Comparison of ENCODE assay signal across 7 cellular contexts in genomic region chr16:7025616-7026190, GRCh38.
DNase-seq lines count a peak whose midpoint lies in the region; ATAC-seq and TF ChIP-seq lines count a peak whose summit lies in the region.

No MANE protein-coding gene starts in this region.

- no peak overlapping the region for H3K4me3 ChIP-seq in neural cell (ENCODE audit: low read length)
- no peak overlapping the region for H3K4me3 ChIP-seq in aorta (ENCODE audit: low read length in 2 of 2)

- no peak for ATAC-seq in aorta (ENCODE audit: low FRiP score)
- no peak for ATAC-seq in HG02970 (IDR thresholded peaks at IDR 0.05; ENCODE audit: low FRiP score, unreplicated experiment)

- TF ChIP-seq CTCF in neural cell (IDR thresholded peaks at IDR 0.05; ENCODE audit: poor library complexity, severe bottlenecking), result peak; percentile 84

- WGBS in aorta, 2 donors, result 35% methylated on average over 7 of the region's 7 CpGs

- H3K79me2 ChIP-seq in neural cell (replicated peaks; ENCODE audit: insufficient read depth, low read length), result no peaks in the 10 kb centered on the region

- H3K9me3 ChIP-seq in neural cell (ENCODE audit: low read length), result no peaks in the 10 kb centered on the region
- H3K9me3 ChIP-seq in aorta (ENCODE audit: control insufficient read depth, low read length), result no peaks in the 10 kb centered on the region

- H3K27ac ChIP-seq in neural cell (ENCODE audit: low read length) (no peak overlapping the region), aorta (ENCODE audit: low read depth in 1 of 2, low read length in 2 of 2) (no peak overlapping the region)

- no peaks in the 10 kb centered on the region for H3K4me1 ChIP-seq in aorta (ENCODE audit: control insufficient read depth in 1 of 2, insufficient read depth in 2 of 2, low read length in 2 of 2)

- H3K36me3 ChIP-seq in neural cell (ENCODE audit: insufficient read depth, low read length) (no peaks in the 10 kb centered on the region), aorta (ENCODE audit: control insufficient read depth in 1 of 2, insufficient read depth in 2 of 2, low read length in 1 of 2) (no peaks in the 10 kb centered on the region)

- no peak overlapping the region for H3K4me2 ChIP-seq in neural cell (ENCODE audit: low read length)

- H4K20me1 ChIP-seq in neural cell (ENCODE audit: insufficient read depth), result no peaks in the 10 kb centered on the region

- TF ChIP-seq RAD21 in neural cell (conservative IDR thresholded peaks at IDR 0.05), result peak; percentile 86

- H3K27me3 ChIP-seq in neural cell (ENCODE audit: insufficient read depth, low read depth, low read length) (no peaks in the 10 kb centered on the region), aorta (ENCODE audit: control insufficient read depth in 1 of 2, insufficient read depth in 2 of 2, low read length in 1 of 2) (no peaks in the 10 kb centered on the region)

- intact Hi-C loops in aorta (cut with DNase I), result no loop called here

- H3K9me2 ChIP-seq in neural cell (ENCODE audit: insufficient read depth, low read length), result no peaks in the 10 kb centered on the region

- DNase-seq in G401 (ENCODE audit: low spot score), result peak; percentile 88
- DNase-seq in HuH-7.5 (ENCODE audit: low spot score), result peak; percentile 33
- peak; percentile 74 for DNase-seq in OCI-M1 (lab: John Stamatoyannopoulos, UW)
- DNase-seq in dermis blood vessel endothelial cell, result peak; percentile 11
- peak; percentile 66 to 80 for DNase-seq in aorta

- H3F3A ChIP-seq in neural cell (ENCODE audit: insufficient read depth, low read length, poor library complexity, severe bottlenecking), result no peaks in the 10 kb centered on the region

- in situ Hi-C loops in G401 (cut with HindIII; ENCODE audit: low sequenced_read_pairs), result no loop called here

- H3K9ac ChIP-seq in neural cell (ENCODE audit: low read length), result no peak overlapping the region

- H2AFZ ChIP-seq in neural cell (ENCODE audit: low read depth, low read length), result no peak overlapping the region

- TF ChIP-seq EP300 in neural cell (conservative IDR thresholded peaks at IDR 0.05; ENCODE audit: poor library complexity, severe bottlenecking), result no peak

TF ChIP-seq in neural cell, 6 proteins besides CTCF, POLR2A, EP300 and RAD21:
- peak; percentile 88 for TF ChIP-seq SMC3 (conservative IDR thresholded peaks at IDR 0.05; ENCODE audit: poor library complexity)
- no peak for TF ChIP-seq TAF1 (IDR thresholded peaks at IDR 0.05; ENCODE audit: low read depth)
- no peak for TF ChIP-seq EZH2 (IDR thresholded peaks at IDR 0.05; ENCODE audit: borderline replicate concordance, insufficient read depth, low read length, poor library complexity, severe bottlenecking)
- TF ChIP-seq REST (IDR thresholded peaks at IDR 0.05; ENCODE audit: borderline replicate concordance), result no peak
- TF ChIP-seq POLR2AphosphoS5 (IDR thresholded peaks at IDR 0.05), result no peak
- no peak for TF ChIP-seq MXI1 (conservative IDR thresholded peaks at IDR 0.05; ENCODE audit: poor library complexity, severe bottlenecking)

Comparison
In these comparisons a context has a peak if more than half of its experiments do, and no peak if none do; other contexts are left out.
1. DNase-seq: peak in every context shown above with its lines; median percentile 88 in G401; 74 in OCI-M1; 73 in aorta; 33 in HuH-7.5; 11 in dermis blood vessel endothelial cell.